27 cellular contexts compared by ENCODE assay signal in the genomic region with DNA sequence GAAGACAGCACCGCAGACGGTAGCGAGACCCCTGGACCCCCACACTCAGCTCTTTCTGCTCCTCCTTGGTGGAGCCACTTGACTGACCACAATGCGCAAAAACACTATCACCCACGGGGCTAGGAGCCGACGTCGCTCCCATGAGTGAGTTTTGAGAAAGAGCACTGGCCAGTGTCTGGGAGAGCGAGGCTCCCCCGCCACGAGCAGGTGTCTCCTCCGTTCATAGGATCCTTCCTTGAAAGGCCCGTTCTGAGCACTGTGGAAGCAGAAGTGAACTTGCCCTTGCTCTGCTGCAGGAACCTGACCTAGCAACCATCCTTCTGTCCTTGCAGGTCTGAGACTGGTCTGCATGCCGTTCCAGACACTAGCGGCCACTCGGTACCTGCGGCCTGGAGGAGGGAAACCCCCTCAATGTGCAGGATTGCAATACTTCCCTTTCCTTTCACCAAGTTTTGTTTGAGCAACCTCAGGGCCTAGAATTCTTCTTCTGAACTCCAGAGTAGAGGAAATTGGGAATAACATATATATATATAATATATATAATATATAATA. TPM values are rescaled to one million over a fixed set of nuclear protein-coding genes. Genes with fewer than 3 reads are reported as not detected.
A peak's percentile ranks its signal among the peaks of the same experiment; 100 is the strongest.
DNase-seq lines count a peak whose midpoint lies in the region; ATAC-seq and TF ChIP-seq lines count a peak whose summit lies in the region.
"Had no signal": no experiment of that assay in that cellular context is flagged by ENCODE, and none has a peak within 500 bp of the region (broad histone marks: within the 10 kb centered on the region; RNA-seq: fewer than 3 reads in every experiment).

No MANE protein-coding gene starts in this region.

- H3K9me3 Mint-ChIP-seq in WTC11, result no peaks in the 10 kb centered on the region
- H3K9me3 Mint-ChIP-seq in natural killer cell treated with Interleukin-12 subunit alpha and Interleukin-12 subunit beta and Interleukin-15 and Interleukin-18, amount 100 ng/mL, for 72 hours, result no peaks in the 10 kb centered on the region
- H3K9me3 Mint-ChIP-seq in activated T-helper 2 cell treated with anti-CD3 and anti-CD28 coated beads, Interferon-gamma antibody, Interleukin-2, Interleukin-4, amounts not matched to agents 10 μg/mL and 5 μg/mL and 100 μg/mL, durations not matched to agents 14 hours and 24 hours and 36 hours, result no peaks in the 10 kb centered on the region
- H3K9me3 Mint-ChIP-seq: CD8-positive, alpha-beta memory T cell; H9; HFFc6 had no signal

- POLR2A ChIA-PET in WTC11 (lab: Charles Lee), result no interaction called here

- TF ChIP-seq CTCF in WTC11 (IDR thresholded peaks at IDR 0.05) (no peak), neutrophil (IDR thresholded peaks at IDR 0.05) (no peak)

- H3K4me3 ChIP-seq in neutrophil (ENCODE audit: low read depth in 1 of 2, low read length in 1 of 2), result peak overlapping the region; percentile 12 to 18
- H3K4me3 ChIP-seq: PC-9, SK-N-MC had no signal

- no peak overlapping the region for H3K27ac Mint-ChIP-seq in WTC11
- no peak overlapping the region for H3K27ac Mint-ChIP-seq in natural killer cell treated with Interleukin-12 subunit alpha and Interleukin-12 subunit beta and Interleukin-15 and Interleukin-18, amount 100 ng/mL, for 72 hours
- H3K27ac Mint-ChIP-seq in activated T-helper 2 cell treated with anti-CD3 and anti-CD28 coated beads, Interferon-gamma antibody, Interleukin-2, Interleukin-4, amounts not matched to agents 10 μg/mL and 5 μg/mL and 100 μg/mL, durations not matched to agents 14 hours and 24 hours and 36 hours, result no peak overlapping the region
- H3K27ac Mint-ChIP-seq: H9, HFFc6 had no signal

- H3K4me1 Mint-ChIP-seq in WTC11, result peaks cover 13% of the 10 kb centered on the region
- H3K4me1 Mint-ChIP-seq in natural killer cell treated with Interleukin-12 subunit alpha and Interleukin-12 subunit beta and Interleukin-15 and Interleukin-18, amount 100 ng/mL, for 72 hours (ENCODE audit: low read depth in 2 of 2), result no peaks in the 10 kb centered on the region
- H3K4me1 Mint-ChIP-seq in activated T-helper 2 cell treated with anti-CD3 and anti-CD28 coated beads, Interferon-gamma antibody, Interleukin-2, Interleukin-4, amounts not matched to agents 10 μg/mL and 5 μg/mL and 100 μg/mL, durations not matched to agents 14 hours and 24 hours and 36 hours (ENCODE audit: low read depth), result no peaks in the 10 kb centered on the region
- H3K4me1 Mint-ChIP-seq: CD8-positive, alpha-beta memory T cell had no signal

- peaks cover 52 to 53% of the 10 kb centered on the region in 2 experiments for H3K4me1 ChIP-seq in neutrophil (ENCODE audit: control insufficient read depth in 1 of 2, insufficient read depth in 1 of 2, low read depth in 1 of 2, low read length in 1 of 2)

- H3K27me3 ChIP-seq in neutrophil, result no peaks in the 10 kb centered on the region

- intact Hi-C loops in activated T-helper 2 cell treated with anti-CD3 and anti-CD28 coated beads, Interferon-gamma antibody, Interleukin-2, Interleukin-4, amounts not matched to agents 10 μg/mL and 5 μg/mL and 100 μg/mL, durations not matched to agents 14 hours and 24 hours and 36 hours (cut with micrococcal nuclease), result no loop called here

- H3K27me3 Mint-ChIP-seq in WTC11 (ENCODE audit: low read depth), result no peaks in the 10 kb centered on the region
- peaks cover 0 to 6% of the 10 kb centered on the region in 2 donors for H3K27me3 Mint-ChIP-seq in natural killer cell treated with Interleukin-12 subunit alpha and Interleukin-12 subunit beta and Interleukin-15 and Interleukin-18, amount 100 ng/mL, for 72 hours
- peaks cover 9% of the 10 kb centered on the region for H3K27me3 Mint-ChIP-seq in activated T-helper 2 cell treated with anti-CD3 and anti-CD28 coated beads, Interferon-gamma antibody, Interleukin-2, Interleukin-4, amounts not matched to agents 10 μg/mL and 5 μg/mL and 100 μg/mL, durations not matched to agents 14 hours and 24 hours and 36 hours (ENCODE audit: low read depth)

- H3K9me3 ChIP-seq in neutrophil, result no peaks in the 10 kb centered on the region

- DNase-seq in CD1c-positive myeloid dendritic cell (ENCODE audit: extremely low spot score) (peak; percentile 43), NOMO-1 treated with DMSO at 0.1 percent for 48 hours (lab: John Stamatoyannopoulos, UW; ENCODE audit: unreplicated experiment) (peak; percentile 46), WTC11 (ENCODE audit: low spot score) (no peak), GM19238 (ENCODE audit: insufficient read length, low spot score) (no peak)
- DNase-seq in natural killer cell treated with Interleukin-12 subunit alpha and Interleukin-12 subunit beta and Interleukin-15 and Interleukin-18, amount 100 ng/mL, for 72 hours (ENCODE audit: low spot score), result no peak
- no peak for DNase-seq in activated T-helper 2 cell treated with anti-CD3 and anti-CD28 coated beads, Interferon-gamma antibody, Interleukin-2, Interleukin-4, amounts not matched to agents 10 μg/mL and 5 μg/mL and 100 μg/mL, durations not matched to agents 14 hours and 24 hours and 36 hours (ENCODE audit: low spot score)
- DNase-seq: 8988T; AML-193; C1 segment of cervical spinal cord; Calu3; CD8-positive, alpha-beta memory T cell; DMS153; H9; HFFc6; NCI-H1694; NCI-H2081; NCI-H2171; NCI-H345; NCI-H524 treated with DMSO at 0.1 percent for 48 hours; NCI-H82; PC-9; SHP77 treated with DMSO at 0.1 percent for 48 hours had no signal

- ATAC-seq in WTC11, result no peak
- no peak for ATAC-seq in GM19324 (IDR thresholded peaks at IDR 0.05; ENCODE audit: low FRiP score, unreplicated experiment)
- no peak for ATAC-seq in natural killer cell treated with Interleukin-12 subunit alpha and Interleukin-12 subunit beta and Interleukin-15 and Interleukin-18, amount 100 ng/mL, for 72 hours

- no peaks in the 10 kb centered on the region for H3K36me3 Mint-ChIP-seq in WTC11
- H3K36me3 Mint-ChIP-seq in natural killer cell treated with Interleukin-12 subunit alpha and Interleukin-12 subunit beta and Interleukin-15 and Interleukin-18, amount 100 ng/mL, for 72 hours, result no peaks in the 10 kb centered on the region
- H3K36me3 Mint-ChIP-seq in activated T-helper 2 cell treated with anti-CD3 and anti-CD28 coated beads, Interferon-gamma antibody, Interleukin-2, Interleukin-4, amounts not matched to agents 10 μg/mL and 5 μg/mL and 100 μg/mL, durations not matched to agents 14 hours and 24 hours and 36 hours (ENCODE audit: low read depth), result no peaks in the 10 kb centered on the region
- H3K36me3 Mint-ChIP-seq: CD8-positive, alpha-beta memory T cell had no signal

- H3K36me3 ChIP-seq in neutrophil, result no peaks in the 10 kb centered on the region

- H3K4me3 Mint-ChIP-seq in WTC11, result no peak overlapping the region
- no peak overlapping the region for H3K4me3 Mint-ChIP-seq in natural killer cell treated with Interleukin-12 subunit alpha and Interleukin-12 subunit beta and Interleukin-15 and Interleukin-18, amount 100 ng/mL, for 72 hours
- no peak overlapping the region for H3K4me3 Mint-ChIP-seq in activated T-helper 2 cell treated with anti-CD3 and anti-CD28 coated beads, Interferon-gamma antibody, Interleukin-2, Interleukin-4, amounts not matched to agents 10 μg/mL and 5 μg/mL and 100 μg/mL, durations not matched to agents 14 hours and 24 hours and 36 hours (ENCODE audit: low read depth)
- H3K4me3 Mint-ChIP-seq: CD8-positive, alpha-beta memory T cell; H9; HFFc6 had no signal

- CTCF ChIA-PET in WTC11 (lab: Charles Lee), result no interaction called here

- peak overlapping the region; percentile 86 for H3K27ac ChIP-seq in neutrophil
- H3K27ac ChIP-seq: KMS-11, PC-9, RWPE1, SK-N-MC had no signal

TF ChIP-seq in WTC11, 78 proteins besides CTCF, POLR2A, EP300 and RAD21:
- TF ChIP-seq HMGA2 (CRISPR knock-in tag; IDR thresholded peaks at IDR 0.05) (peak; percentile 54; the same call in 1 of the 2 replicates), ETV6 (CRISPR knock-in tag; IDR thresholded peaks at IDR 0.05) (no peak)

RNA-seq across cellular contexts. Expression of a gene that starts 12.9 kb away (rescaled TPM):
- total RNA-seq in WTC11 (2021), result 47.3 to 58.6 TPM (median 50.1 TPM) in 3 replicates
- 10 to 100 TPM; 10.8 to 21.1 TPM for total RNA-seq in natural killer cell treated with Interleukin-12 subunit alpha and Interleukin-12 subunit beta and Interleukin-15 and Interleukin-18, amount 100 ng/mL, for 72 hours
- 1.2 and 1.9 TPM in 2 replicates for total RNA-seq in activated T-helper 2 cell treated with anti-CD3 and anti-CD28 coated beads, Interferon-gamma antibody, Interleukin-2, Interleukin-4, amounts not matched to agents 10 μg/mL and 5 μg/mL and 100 μg/mL, durations not matched to agents 14 hours and 24 hours and 36 hours

Comparison
In these comparisons a context has a peak if more than half of its experiments do, and no peak if none do; other contexts are left out.
1. DNase-seq: peak in CD1c-positive myeloid dendritic cell (single experiment) and NOMO-1 treated with DMSO at 0.1 percent for 48 hours (single experiment); none in WTC11 (single experiment), GM19238 (single experiment), natural killer cell treated with Interleukin-12 subunit alpha and Interleukin-12 subunit beta and Interleukin-15 and Interleukin-18, amount 100 ng/mL, for 72 hours (single experiment) and activated T-helper 2 cell treated with anti-CD3 and anti-CD28 coated beads, Interferon-gamma antibody, Interleukin-2, Interleukin-4, amounts not matched to agents 10 μg/mL and 5 μg/mL and 100 μg/mL, durations not matched to agents 14 hours and 24 hours and 36 hours (single experiment).